ENCODE assay signal across 12 cellular contexts in genomic region chr20:62069741-62070216, GRCh38. TPM values are rescaled to one million over a fixed set of nuclear protein-coding genes. Genes with fewer than 3 reads are reported as not detected.
A peak's percentile ranks its signal among the peaks of the same experiment; 100 is the strongest.
DNase-seq lines count a peak whose midpoint lies in the region; ATAC-seq and FAIRE-seq lines count a peak whose summit lies in the region.
"Had no signal": no experiment of that assay in that cellular context is flagged by ENCODE, and none has a peak within 500 bp of the region (broad histone marks: within the 10 kb centered on the region; RNA-seq: fewer than 3 reads in every experiment).

No MANE protein-coding gene starts in this region.

- FAIRE-seq in RCC 7860 (lab: Jason Lieb, UNC): peak; percentile 39
- FAIRE-seq in frontal cortex (lab: Jason Lieb, UNC): no peak

- ATAC-seq in GM18870 (IDR thresholded peaks at IDR 0.05; ENCODE audit: unreplicated experiment) (no peak), GM21619 (IDR thresholded peaks at IDR 0.05; ENCODE audit: unreplicated experiment) (no peak)

- DNase-seq in ELR (ENCODE audit: low read depth) (peak; percentile 77), RCC 7860 (ENCODE audit: low spot score) (peak; percentile 46), fibroblast of peridontal ligament (ENCODE audit: extremely low read depth) (peak; percentile 83), renal cortical epithelial cell (ENCODE audit: low read depth) (peak; percentile 86), NCI-H345 treated with DMSO at 0.1 percent for 48 hours (lab: John Stamatoyannopoulos, UW; ENCODE audit: unreplicated experiment) (no peak), frontal cortex (ENCODE audit: low spot score in 2 of 2) (no peak)
- DNase-seq: activated CD4-positive, CD25-positive, alpha-beta regulatory T cell; lower lobe of right lung; NCI-H2227 treated with DMSO at 0.1 percent for 48 hours; retina had no signal

RNA-seq across cellular contexts. Expression of gene TAF4, which starts 4.1 kb away (rescaled TPM):
- 3.3 and 19.9 TPM in 2 replicates for total RNA-seq in renal cortical epithelial cell
- total RNA-seq in frontal cortex: 6.5 TPM

RNA-seq across cellular contexts. Expression of gene LSM14B, which starts 52.5 kb away (rescaled TPM):
- total RNA-seq in renal cortical epithelial cell (29.7 and 34.7 TPM in 2 replicates), frontal cortex (97.8 TPM)

Comparison
In these comparisons a context has a peak if more than half of its experiments do, and no peak if none do; other contexts are left out.
1. DNase-seq: peak in ELR (single experiment), RCC 7860 (single experiment), fibroblast of peridontal ligament (single experiment) and renal cortical epithelial cell (single experiment); none in NCI-H345 treated with DMSO at 0.1 percent for 48 hours (single experiment) and frontal cortex (0 of 2).